In the genomic region with DNA sequence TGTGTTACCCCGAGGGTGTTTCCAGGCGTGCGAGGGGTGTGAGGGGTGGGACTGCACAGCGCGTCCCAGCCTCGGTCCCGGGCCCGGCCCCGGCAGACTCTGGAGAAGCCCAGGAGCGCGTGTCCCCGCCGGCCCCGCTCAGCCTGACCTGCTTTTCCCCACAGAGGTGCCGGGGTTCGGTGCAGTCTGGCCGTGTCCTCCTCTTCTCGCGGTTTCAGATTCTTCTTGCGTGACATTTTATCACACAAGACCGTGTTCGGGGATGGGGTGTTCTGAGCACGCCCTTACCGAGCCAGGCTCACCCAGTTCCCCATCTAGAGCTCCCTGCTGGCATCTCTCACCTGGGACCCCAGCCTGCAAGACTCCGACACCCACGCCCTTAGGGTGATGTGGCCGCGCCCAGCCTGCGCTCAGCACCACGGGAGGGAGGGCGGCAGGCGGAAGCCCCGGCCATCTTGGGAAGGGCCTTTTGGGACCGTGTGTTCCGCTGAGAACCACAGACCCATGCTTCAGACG, we compare ENCODE assay signal across 8 cellular contexts.
DNase-seq lines count a peak whose midpoint lies in the region; ATAC-seq and TF ChIP-seq lines count a peak whose summit lies in the region.

No MANE protein-coding gene starts in this region.

- H3K27me3 Mint-ChIP-seq in activated T-helper 17 cell treated with anti-CD3 and anti-CD28 coated beads, Interleukin-2, amount 50 U/mL, for 72 hours, result peaks cover 9% of the 10 kb centered on the region

- peak; percentile 76 for ATAC-seq in activated T-helper 17 cell treated with anti-CD3 and anti-CD28 coated beads, Interleukin-2, amount 50 U/mL, for 72 hours (replicated peaks)
- ATAC-seq in GM19023 (IDR thresholded peaks at IDR 0.05; ENCODE audit: unreplicated experiment), result no peak
- no peak for ATAC-seq in GM18870 (IDR thresholded peaks at IDR 0.05; ENCODE audit: unreplicated experiment)

- H3K36me3 Mint-ChIP-seq in activated T-helper 17 cell treated with anti-CD3 and anti-CD28 coated beads, Interleukin-2, amount 50 U/mL, for 72 hours (ENCODE audit: low read depth), result no peaks in the 10 kb centered on the region

- peak overlapping the region; percentile 61 for H3K4me3 Mint-ChIP-seq in activated T-helper 17 cell treated with anti-CD3 and anti-CD28 coated beads, Interleukin-2, amount 50 U/mL, for 72 hours

- H3K36me3 ChIP-seq in H7 (replicated peaks; ENCODE audit: control insufficient read depth, insufficient read depth, low read length) (no peaks in the 10 kb centered on the region), kidney epithelial cell (ENCODE audit: control insufficient read depth, insufficient read depth, low read length) (no peaks in the 10 kb centered on the region)

- H3K27me3 ChIP-seq in H7 (ENCODE audit: control insufficient read depth, insufficient read depth, low read length), result no peaks in the 10 kb centered on the region
- H3K27me3 ChIP-seq in kidney epithelial cell (ENCODE audit: control insufficient read depth, insufficient read depth, low read length), result no peaks in the 10 kb centered on the region

- no peaks in the 10 kb centered on the region for H3K4me1 Mint-ChIP-seq in activated T-helper 17 cell treated with anti-CD3 and anti-CD28 coated beads, Interleukin-2, amount 50 U/mL, for 72 hours

- DNase-seq in H7 (peak; percentile 82), kidney epithelial cell (ENCODE audit: low read depth) (no peak), NCI-H1048 (lab: John Stamatoyannopoulos, UW) (no peak), NAMALWA (ENCODE audit: low spot score) (no peak)
- DNase-seq in stimulated activated CD8-positive, alpha-beta memory T cell treated with anti-CD3 and anti-CD28 coated beads, Interleukin-12 subunit alpha, Interleukin-12 subunit beta, amount 100 ng/mL, for 4 hours (ENCODE audit: low read depth), result peak; percentile 40

- H3K9me3 Mint-ChIP-seq in activated T-helper 17 cell treated with anti-CD3 and anti-CD28 coated beads, Interleukin-2, amount 50 U/mL, for 72 hours, result no peaks in the 10 kb centered on the region

- no peak overlapping the region for H3K27ac Mint-ChIP-seq in activated T-helper 17 cell treated with anti-CD3 and anti-CD28 coated beads, Interleukin-2, amount 50 U/mL, for 72 hours

- H3K4me3 ChIP-seq in H7 (ENCODE audit: insufficient read depth, low read depth, low read length), result peak overlapping the region; percentile 32
- H3K4me3 ChIP-seq in kidney epithelial cell (ENCODE audit: low read depth, low read length), result peak overlapping the region; percentile 53

- TF ChIP-seq CTCF in kidney epithelial cell (IDR thresholded peaks at IDR 0.05; ENCODE audit: insufficient read depth, low read length, poor library complexity, severe bottlenecking), result no peak

Comparison
In these comparisons a context has a peak if more than half of its experiments do, and no peak if none do; other contexts are left out.
1. DNase-seq: peak in H7 (single experiment) and stimulated activated CD8-positive, alpha-beta memory T cell treated with anti-CD3 and anti-CD28 coated beads, Interleukin-12 subunit alpha, Interleukin-12 subunit beta, amount 100 ng/mL, for 4 hours (single experiment); none in kidney epithelial cell (single experiment), NCI-H1048 (single experiment) and NAMALWA (single experiment).